Comparison of ENCODE assay signal across 9 cellular contexts in genomic region chr17:72556944-72557826, GRCh38.
DNase-seq lines count a peak whose midpoint lies in the region; ATAC-seq and TF ChIP-seq lines count a peak whose summit lies in the region.
"Had no signal": no experiment of that assay in that cellular context is flagged by ENCODE, and none has a peak within 500 bp of the region (broad histone marks: within the 10 kb centered on the region; RNA-seq: fewer than 3 reads in every experiment).

No MANE protein-coding gene starts in this region.

- no peak for TF ChIP-seq POLR2A in adrenal gland (IDR thresholded peaks at IDR 0.05)

- intact Hi-C loops in adrenal gland (cut with DNase I) (loop anchor here in 1 of 2 donors (10.0 kb wide), 1 partner anchor 628 kb away; no protein-coding TSS in a partner anchor), right cardiac atrium (cut with DNase I) (no loop called here)

- no peak overlapping the region for H2BK5ac ChIP-seq in H9 (ENCODE audit: insufficient read length, low read length)

- H4K91ac ChIP-seq in H9 (ENCODE audit: insufficient read length, low read depth, low read length) = no peak overlapping the region

- H3K9me3 ChIP-seq in H9 (ENCODE audit: control insufficient read depth, low read depth, low read length) (no peaks in the 10 kb centered on the region), adrenal gland (replicated peaks in 1 of 3) (no peaks in the 10 kb centered on the region), right cardiac atrium (ENCODE audit: control insufficient read depth, low read length) (no peaks in the 10 kb centered on the region)

- no peak overlapping the region for H2BK12ac ChIP-seq in H9 (ENCODE audit: insufficient read length, low read depth, low read length)

- peaks cover 4% of the 10 kb centered on the region for H4K20me1 ChIP-seq in H9 (ENCODE audit: control insufficient read depth, insufficient read depth, insufficient read length)

- no peak overlapping the region for H3K4me2 ChIP-seq in H9 (ENCODE audit: insufficient read depth, insufficient read length, low read length)

- no peak overlapping the region for H2AK5ac ChIP-seq in H9 (ENCODE audit: insufficient read length, low read length)

- no peak overlapping the region for H4K5ac ChIP-seq in H9 (ENCODE audit: insufficient read length, low read depth, low read length)

- H3K27me3 ChIP-seq in H9 (ENCODE audit: insufficient read depth, low read length) (no peaks in the 10 kb centered on the region), adrenal gland (no peaks in the 10 kb centered on the region), right cardiac atrium (ENCODE audit: control insufficient read depth, insufficient read depth) (no peaks in the 10 kb centered on the region)

- peaks cover 0 to 4% of the 10 kb centered on the region in 2 experiments; a peak in 2 of 5 replicates for H3K9me3 Mint-ChIP-seq in H9
- H3K9me3 Mint-ChIP-seq in T-cell = no peaks in the 10 kb centered on the region
- H3K9me3 Mint-ChIP-seq: activated naive CD4-positive, alpha-beta T cell treated with anti-CD3 and anti-CD28 coated beads, Interleukin-2, amount 50 U/mL, for 24 hours had no signal

- peak; percentile 98 for TF ChIP-seq CTCF in H9 (conservative IDR thresholded peaks at IDR 0.05)
- peak; percentile 43 to 69 (median 56) for TF ChIP-seq CTCF in adrenal gland (IDR thresholded peaks at IDR 0.05)

- H3K27ac Mint-ChIP-seq in H9 = no peak overlapping the region
- no peak overlapping the region for H3K27ac Mint-ChIP-seq in T-cell
- H3K27ac Mint-ChIP-seq: activated naive CD4-positive, alpha-beta T cell treated with anti-CD3 and anti-CD28 coated beads, Interleukin-2, amount 50 U/mL, for 24 hours had no signal

- DNase-seq in DMS114 treated with DMSO at 0.1 percent for 48 hours (lab: John Stamatoyannopoulos, UW; ENCODE audit: unreplicated experiment) (peak; percentile 58), H9 (peak; percentile 95), NCI-H146 (lab: John Stamatoyannopoulos, UW) (peak; percentile 84), T-cell (peak in 30 of 34 experiments; percentile 8 to 54 (median 35)), adrenal gland (peak; percentile 27 to 76 (median 56)), right cardiac atrium (peak; percentile 61 to 82 (median 71))
- DNase-seq in stimulated activated CD4-positive, alpha-beta T cell treated with anti-CD3 and anti-CD28 coated beads, Interleukin-12 subunit alpha, Interleukin-12 subunit beta, amount 100 ng/mL, for 24 hours (ENCODE audit: low read depth in 2 of 2) = peak; percentile 29 to 50

- CTCF ChIA-PET in T-cell (lab: Charles Lee) = interaction anchor here (0.5 to 1.7 kb wide), 20 partner anchors 11 to 814 kb away, joined by 3 to 12 read pairs (median 3); no protein-coding TSS in a partner anchor

- H3K27me3 Mint-ChIP-seq in H9 (ENCODE audit: low read depth) = peaks cover 4% of the 10 kb centered on the region
- H3K27me3 Mint-ChIP-seq in T-cell = peaks cover 1 to 4% of the 10 kb centered on the region in 2 donors

- H3K23me2 ChIP-seq in H9 (ENCODE audit: insufficient read length, low read depth, low read length, poor library complexity, severe bottlenecking) = no peaks in the 10 kb centered on the region

- POLR2A ChIA-PET in T-cell (lab: Charles Lee) = interaction anchor here in 1 of 2 donors (0.5 kb wide), 1 partner anchor 406 kb away, joined by 5 read pairs; no protein-coding TSS in a partner anchor

- H3K79me2 ChIP-seq in H9 (ENCODE audit: insufficient read depth, low read length) = no peaks in the 10 kb centered on the region

- no peak overlapping the region for H2BK15ac ChIP-seq in H9 (ENCODE audit: low read depth, low read length)

- H3K36me3 Mint-ChIP-seq in H9 (ENCODE audit: insufficient read depth in 1 of 3, low read depth in 3 of 3) (no peaks in the 10 kb centered on the region), T-cell (no peaks in the 10 kb centered on the region)
- H3K36me3 Mint-ChIP-seq: activated naive CD4-positive, alpha-beta T cell treated with anti-CD3 and anti-CD28 coated beads, Interleukin-2, amount 50 U/mL, for 24 hours had no signal

- H2BK20ac ChIP-seq in H9 (ENCODE audit: low read depth, low read length, poor library complexity, severe bottlenecking) = no peak overlapping the region

- H4K8ac ChIP-seq in H9 (replicated peaks; ENCODE audit: insufficient read length, low read depth, low read length) = no peak overlapping the region

- no CpG with 5 or more reads among the region's 24 CpGs for WGBS in H9 (ENCODE audit: extremely low coverage, insufficient read length, low lambda C conversion rate)
- 33 to 63% (median 43%) methylated on average over 14 to 24 of the region's 24 CpGs for WGBS in adrenal gland, 4 donors
- 34% methylated on average over 24 of the region's 24 CpGs for WGBS in right cardiac atrium

- H3K9ac ChIP-seq in H9 (ENCODE audit: extremely low read depth, insufficient read length, low read length) = no peak overlapping the region

- H3K4me1 ChIP-seq in H9 (ENCODE audit: insufficient read depth, low read length) = no peaks in the 10 kb centered on the region
- H3K4me1 ChIP-seq in adrenal gland (replicated peaks in 1 of 2) = no peaks in the 10 kb centered on the region
- H3K4me1 ChIP-seq in right cardiac atrium (ENCODE audit: control insufficient read depth, insufficient read depth, low read length) = no peaks in the 10 kb centered on the region

- H2AFZ ChIP-seq in H9 (ENCODE audit: low read length) = no peak overlapping the region

- H3K18ac ChIP-seq in H9 (ENCODE audit: insufficient read length, low read depth, low read length) = peak overlapping the region; percentile 18

- H3K4ac ChIP-seq in H9 (ENCODE audit: low read depth, low read length) = no peak overlapping the region

- H3K27ac ChIP-seq in H9 (ENCODE audit: insufficient read length, low read depth, low read length) = no peak overlapping the region
- H3K27ac ChIP-seq in adrenal gland = no peak overlapping the region
- no peak overlapping the region for H3K27ac ChIP-seq in right cardiac atrium (ENCODE audit: low read length)

- no peak overlapping the region for H3K56ac ChIP-seq in H9 (ENCODE audit: insufficient read length, low read depth, low read length)

- H3K4me3 ChIP-seq in adrenal gland (no peak overlapping the region), right cardiac atrium (ENCODE audit: low read length) (no peak overlapping the region)

- H3K36me3 ChIP-seq in adrenal gland (replicated peaks in 1 of 2) = no peaks in the 10 kb centered on the region

- H3K79me1 ChIP-seq in H9 (ENCODE audit: insufficient read depth, low read depth, low read length, poor library complexity, severe bottlenecking) = no peaks in the 10 kb centered on the region

- H3K4me1 Mint-ChIP-seq in H9 (peaks cover 5 to 7% of the 10 kb centered on the region in 2 experiments; a peak in 3 of 4 replicates), T-cell (peaks cover 0 to 2% (median 0%) of the 10 kb centered on the region in 3 donors)
- H3K4me1 Mint-ChIP-seq: activated naive CD4-positive, alpha-beta T cell treated with anti-CD3 and anti-CD28 coated beads, Interleukin-2, amount 50 U/mL, for 24 hours had no signal

- H3K23ac ChIP-seq in H9 (ENCODE audit: insufficient read length, low read depth, low read length) = no peak overlapping the region

- H3K14ac ChIP-seq in H9 (ENCODE audit: insufficient read depth, low read length) = no peak overlapping the region; the same call in 1 of the 2 replicates

- H3K4me3 Mint-ChIP-seq in H9 (no peak overlapping the region), T-cell (no peak overlapping the region)
- H3K4me3 Mint-ChIP-seq: activated naive CD4-positive, alpha-beta T cell treated with anti-CD3 and anti-CD28 coated beads, Interleukin-2, amount 50 U/mL, for 24 hours had no signal

- no peak overlapping the region for H2BK120ac ChIP-seq in H9 (ENCODE audit: low read depth, low read length, poor library complexity, severe bottlenecking)

- ATAC-seq in T-cell (replicated peaks in 1 of 4) (peak; percentile 27 to 51 (median 44)), right cardiac atrium (peak; percentile 53 to 55), HG03139 (IDR thresholded peaks at IDR 0.05; ENCODE audit: unreplicated experiment) (no peak)

- no peak overlapping the region for H3T11ph ChIP-seq in H9 (ENCODE audit: low read length)

Comparison
In these comparisons a context has a peak if more than half of its experiments do, and no peak if none do; other contexts are left out.
1. DNase-seq: peak in every context shown above with its lines; median percentile 95 in H9; 84 in NCI-H146; 71 in right cardiac atrium; 58 in DMS114 treated with DMSO at 0.1 percent for 48 hours; 56 in adrenal gland; 40 in stimulated activated CD4-positive, alpha-beta T cell treated with anti-CD3 and anti-CD28 coated beads, Interleukin-12 subunit alpha, Interleukin-12 subunit beta, amount 100 ng/mL, for 24 hours; 35 in T-cell.